In the genomic region with DNA sequence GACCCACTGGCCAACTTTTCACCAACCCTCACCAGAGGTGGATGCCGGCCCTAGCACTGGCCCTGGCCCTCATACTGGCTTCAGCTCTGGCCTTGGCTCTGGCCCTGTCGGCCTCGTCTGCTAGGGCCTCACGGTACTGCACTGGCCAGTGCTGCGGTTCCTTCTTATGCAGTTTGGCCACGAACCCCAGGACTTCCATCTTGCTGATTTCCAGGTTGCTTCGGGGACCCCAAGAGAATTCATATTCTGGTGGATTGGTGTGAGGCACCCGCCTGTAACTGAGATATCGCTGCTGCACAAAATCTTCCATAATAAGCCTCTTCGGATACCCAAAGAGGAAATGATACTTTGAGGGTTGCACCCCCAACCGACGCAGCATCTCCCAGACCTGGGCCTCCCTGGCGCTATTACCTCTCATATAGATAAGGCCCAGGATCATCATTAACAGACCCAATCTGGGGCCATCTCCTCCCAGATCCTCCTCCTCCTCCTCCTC, we compare ENCODE assay signal across 8 cellular contexts. TPM values are rescaled to one million over a fixed set of nuclear protein-coding genes. Genes with fewer than 3 reads are reported as not detected.
DNase-seq lines count a peak whose midpoint lies in the region; ATAC-seq and TF ChIP-seq lines count a peak whose summit lies in the region.

No MANE protein-coding gene starts in this region.

- no TSS peak for BruUV-seq in OCI-LY7 (replicated peaks; lab: Mats Ljungman, UMichigan)

- H3K27me3 ChIP-seq in lower lobe of right lung (ENCODE audit: low read depth) = no peaks in the 10 kb centered on the region
- no peaks in the 10 kb centered on the region for H3K27me3 ChIP-seq in testis

- H3K4me1 ChIP-seq in OCI-LY7 (ENCODE audit: insufficient read depth, low read length, poor library complexity, severe bottlenecking) = peaks cover 17% of the 10 kb centered on the region
- H3K4me1 ChIP-seq in lower lobe of right lung = peaks cover 22% of the 10 kb centered on the region
- peaks cover 9% of the 10 kb centered on the region for H3K4me1 ChIP-seq in testis

- TF ChIP-seq CTCF in OCI-LY7 (conservative IDR thresholded peaks at IDR 0.05; ENCODE audit: low read length) (no peak), lower lobe of right lung (IDR thresholded peaks at IDR 0.05) (no peak), testis (IDR thresholded peaks at IDR 0.05) (no peak)

- H3K27ac ChIP-seq in OCI-LY7 (ENCODE audit: low read depth, low read length, poor library complexity, severe bottlenecking) = peak overlapping the region; percentile 73
- H3K27ac ChIP-seq in lower lobe of right lung = peak overlapping the region; percentile 94
- H3K27ac ChIP-seq in testis = peak overlapping the region in 1 of 2 donors; percentile 91

- H3K9me3 ChIP-seq in OCI-LY7 (ENCODE audit: low read length) (peaks cover 6% of the 10 kb centered on the region; the same call in 1 of the 2 replicates), lower lobe of right lung (no peaks in the 10 kb centered on the region), testis (no peaks in the 10 kb centered on the region)

- peak overlapping the region; percentile 85 for H2AFZ ChIP-seq in OCI-LY7 (ENCODE audit: low read length)

- peak; percentile 17 for DNase-seq in activated naive CD4-positive, alpha-beta T cell treated with Interleukin-2 at 50 U/mL for 16 hours
- no peak for DNase-seq in activated naive CD4-positive, alpha-beta T cell treated with anti-CD3 and anti-CD28 coated beads, Interleukin-2, amount 50 U/mL, for 16 hours
- DNase-seq in OCI-LY7 (ENCODE audit: low spot score) (peak; percentile 74), cerebellum (ENCODE audit: low spot score) (peak; percentile 26), lower lobe of right lung (no peak), testis (no peak), NCI-H1048 (lab: John Stamatoyannopoulos, UW) (no peak)

- 2 to 14% methylated on average over 12 to 13 of the region's 13 CpGs for WGBS in testis, 2 donors

- peaks cover 17% of the 10 kb centered on the region; the same call in 1 of the 2 replicates for H3K79me2 ChIP-seq in OCI-LY7 (ENCODE audit: insufficient read depth, low read depth, low read length)

- TF ChIP-seq POLR2A in testis (IDR thresholded peaks at IDR 0.05) = no peak

- ATAC-seq in HG02885 (IDR thresholded peaks at IDR 0.05; ENCODE audit: poor library complexity, unreplicated experiment) (peak; percentile 51), lower lobe of right lung (peak; percentile 3 to 20)

- POLR2A ChIA-PET in OCI-LY7 (lab: Charles Lee) = interaction anchor here (0.6 kb wide), 1 partner anchor 708 kb away, joined by 3 read pairs; no protein-coding TSS in a partner anchor

- H4K20me1 ChIP-seq in OCI-LY7 (ENCODE audit: insufficient read depth, low read length) = no peaks in the 10 kb centered on the region

- H3K36me3 ChIP-seq in OCI-LY7 (ENCODE audit: insufficient read depth, low read length) (peaks cover 30% of the 10 kb centered on the region), lower lobe of right lung (no peaks in the 10 kb centered on the region), testis (ENCODE audit: low read depth, missing control alignments) (no peaks in the 10 kb centered on the region)

- peak overlapping the region; percentile 78 for H3K4me3 ChIP-seq in OCI-LY7 (ENCODE audit: low read depth, low read length, poor library complexity, severe bottlenecking)
- H3K4me3 ChIP-seq in lower lobe of right lung = peak overlapping the region; percentile 87
- H3K4me3 ChIP-seq in testis = peak overlapping the region; percentile 77 to 81

- CTCF ChIA-PET in OCI-LY7 (lab: Charles Lee; ENCODE audit: unreplicated experiment) = no interaction called here

- no peaks in the 10 kb centered on the region for H3K9me2 ChIP-seq in OCI-LY7 (ENCODE audit: insufficient read depth, low read length)

- peak overlapping the region; percentile 92 for H3K4me2 ChIP-seq in OCI-LY7 (ENCODE audit: low read length)

- intact Hi-C loops in OCI-LY7 (cut with micrococcal nuclease; ENCODE audit: unreplicated experiment) (no loop called here), lower lobe of right lung (cut with DNase I) (no loop called here), testis (cut with DNase I; ENCODE audit: low total_unique reads) (no loop called here)

RNA-seq across cellular contexts. Expression of a gene that starts 0.9 kb away (rescaled TPM):
- 29.2 and 33.2 TPM in 2 replicates for total RNA-seq in OCI-LY7 (2014; rRNA removed; shearing (Covaris generic))
- total RNA-seq in OCI-LY7 (2022) (45.0 and 47.8 TPM in 2 replicates), cerebellum (29.7 TPM), lower lobe of right lung (23.5 TPM), testis (10 to 100 TPM; 22.8 to 33.5 TPM)
- polyA plus RNA-seq in testis (ENCODE audit: insufficient read depth, low read depth, low replicate concordance) = 25.1 TPM

Comparison
In these comparisons a context has a peak if more than half of its experiments do, and no peak if none do; other contexts are left out.
1. DNase-seq: peak in activated naive CD4-positive, alpha-beta T cell treated with Interleukin-2 at 50 U/mL for 16 hours (single experiment), OCI-LY7 (single experiment) and cerebellum (single experiment); none in activated naive CD4-positive, alpha-beta T cell treated with anti-CD3 and anti-CD28 coated beads, Interleukin-2, amount 50 U/mL, for 16 hours (single experiment), lower lobe of right lung (single experiment), testis (single experiment) and NCI-H1048 (single experiment).
2. Peak in every context shown above with its lines, with median percentiles within 50 percentile points of each other: H3K4me3 ChIP-seq.